8 cellular contexts compared by ENCODE assay signal in the genomic region with DNA sequence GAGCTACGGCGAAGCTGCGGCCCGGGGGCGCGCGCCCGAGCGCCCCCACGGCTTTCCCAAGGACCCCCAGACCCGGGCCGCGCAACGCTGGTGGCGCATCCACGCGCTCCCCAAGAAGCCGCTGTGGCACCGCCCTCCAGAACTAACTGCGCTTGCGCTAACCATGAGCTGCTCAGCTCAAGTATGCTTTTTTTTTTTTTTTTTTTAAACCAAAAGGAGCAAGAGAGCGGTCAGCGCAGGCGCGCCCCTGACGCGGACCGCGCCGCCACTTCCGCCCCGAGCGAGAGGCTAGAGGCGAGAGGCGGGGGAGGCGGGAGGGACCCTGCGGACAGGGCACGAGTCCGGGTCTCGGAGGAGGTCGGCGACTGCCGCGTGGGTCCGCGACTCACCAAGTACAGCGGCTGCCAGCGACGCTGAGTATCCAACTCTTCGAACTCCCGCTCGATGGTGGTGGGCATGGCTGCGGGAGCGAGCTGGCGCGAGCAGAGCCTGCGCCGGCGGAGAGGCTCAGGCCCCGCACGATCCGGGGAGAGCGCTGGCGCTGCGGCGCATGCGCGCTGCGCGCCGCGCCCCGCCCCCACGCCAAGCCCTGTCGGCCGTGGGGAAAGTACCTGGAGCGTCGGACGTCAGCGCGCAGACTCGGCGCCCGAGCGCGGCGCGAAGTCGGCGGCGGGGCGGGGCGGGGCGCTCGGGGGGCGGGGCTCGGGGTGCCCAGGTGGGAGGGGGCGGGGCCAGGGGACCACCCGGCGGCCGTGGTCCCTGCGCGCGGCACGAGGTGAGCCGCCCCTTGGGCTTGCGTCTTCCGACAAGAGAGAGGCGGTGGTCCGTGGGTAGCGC.
DNase-seq lines count a peak whose midpoint lies in the region; ATAC-seq lines count a peak whose summit lies in the region.

A gene (minus strand): TSS at position 554 of the 837 bp plus-strand sequence. CDS start 96 bp downstream, at position 458.

- peak; percentile 57 for ATAC-seq in GM19043 (IDR thresholded peaks at IDR 0.05; ENCODE audit: low read depth, unreplicated experiment)
- ATAC-seq in HG03354 (IDR thresholded peaks at IDR 0.05; ENCODE audit: poor library complexity, severe bottlenecking, unreplicated experiment) = peak; percentile 71

- peak; percentile 98 for DNase-seq in AG20443 (ENCODE audit: low spot score)
- DNase-seq in NCI-H446 (lab: John Stamatoyannopoulos, UW) = peak; percentile 82 to 92
- peak; percentile 77 for DNase-seq in activated CD4-positive, CD25-positive, alpha-beta regulatory T cell treated with anti-CD3 and anti-CD28 coated beads, Interleukin-2, amount 50 U/mL, for 16 hours (ENCODE audit: low read depth, low spot score)
- peak; percentile 94 for DNase-seq in central memory CD4-positive, alpha-beta T cell
- DNase-seq in islet precursor cell = peak; percentile 95
- peak; percentile 85 for DNase-seq in stimulated activated CD4-positive, alpha-beta T cell treated with anti-CD3 and anti-CD28 coated beads, Interleukin-12 subunit alpha, Interleukin-12 subunit beta, amount 100 ng/mL, for 4 hours

Comparison
In these comparisons a context has a peak if more than half of its experiments do, and no peak if none do; other contexts are left out.
1. Peak in every context shown above with its lines: DNase-seq and ATAC-seq.